ENCODE assay signal across 1 cellular context in genomic region chr16:30477773-30478172, GRCh38.
A peak's percentile ranks its signal among the peaks of the same experiment; 100 is the strongest.
TF ChIP-seq lines count a peak whose summit lies in the region.

No MANE protein-coding gene starts in this region.

TF ChIP-seq in HEK293, 187 proteins besides CTCF, POLR2A, EP300 and RAD21:
- TF ChIP-seq ZNF366 (tag by site-specific recombination; conservative IDR thresholded peaks at IDR 0.05), result peak; percentile 89
- 0 out of 2 replicates have a peak, but pooled peaks have one; percentile 20 for TF ChIP-seq ZNF658 (tag by site-specific recombination; IDR thresholded peaks at IDR 0.05)
- TF ChIP-seq ZNF148 (tag by site-specific recombination; IDR thresholded peaks at IDR 0.05; ENCODE audit: borderline replicate concordance), result peak; percentile 50; the same call in 1 of the 2 replicates
- TF ChIP-seq ZNF621 (tag by site-specific recombination; IDR thresholded peaks at IDR 0.05), result 0 out of 2 replicates have a peak, but pooled peaks have one; percentile 25
- peak; percentile 73; the same call in 1 of the 2 replicates for TF ChIP-seq PRDM1 (tag by site-specific recombination; IDR thresholded peaks at IDR 0.05)
